In genomic region chr4:1172971-1173757, GRCh38 we compare ENCODE assay signal across 11 cellular contexts. TPM values are rescaled to one million over a fixed set of nuclear protein-coding genes. Genes with fewer than 3 reads are reported as not detected.
A peak's percentile ranks its signal among the peaks of the same experiment; 100 is the strongest.
DNase-seq lines count a peak whose midpoint lies in the region; ATAC-seq and TF ChIP-seq lines count a peak whose summit lies in the region.
"Had no signal": no experiment of that assay in that cellular context is flagged by ENCODE, and none has a peak within 500 bp of the region (broad histone marks: within the 10 kb centered on the region; RNA-seq: fewer than 3 reads in every experiment).

No MANE protein-coding gene starts in this region.

- POLR2A ChIA-PET in BJ (lab: Charles Lee) = no interaction called here

- H3K36me3 Mint-ChIP-seq in osteocyte (ENCODE audit: unreplicated experiment) = peaks cover 5% of the 10 kb centered on the region

- peaks cover 2% of the 10 kb centered on the region for H3K27me3 Mint-ChIP-seq in osteocyte (ENCODE audit: unreplicated experiment)

- no peaks in the 10 kb centered on the region for H3K9me3 Mint-ChIP-seq in osteocyte (ENCODE audit: unreplicated experiment)

- TF ChIP-seq CTCF in BJ (IDR thresholded peaks at IDR 0.05; ENCODE audit: insufficient read depth, low read depth, low read length) (no peak), osteocyte (IDR thresholded peaks at IDR 0.05) (no peak)

- H3K4me3 Mint-ChIP-seq in osteocyte (ENCODE audit: unreplicated experiment) = peak overlapping the region; percentile 55

- peaks cover 3% of the 10 kb centered on the region; the same call in 1 of the 2 replicates for H3K27me3 ChIP-seq in BJ (ENCODE audit: control insufficient read depth, insufficient read depth, low read length)

- CTCF ChIA-PET in BJ (lab: Yijun Ruan, JAX) = interaction anchor here (0.8 to 1.3 kb wide), 5 partner anchors 42 to 95 kb away, joined by 3 read pairs; no protein-coding TSS in a partner anchor

- H3K27ac Mint-ChIP-seq in osteocyte (ENCODE audit: unreplicated experiment) = peak overlapping the region; percentile 93

- no peak overlapping the region for H3K4me3 ChIP-seq in BJ (ENCODE audit: low read depth, low read length)

- DNase-seq in BJ (ENCODE audit: low read depth) (peak; percentile 73), RPMI7951 (ENCODE audit: low read depth) (peak; percentile 82), glomerular visceral epithelial cell (ENCODE audit: extremely low spot score) (peak; percentile 24), osteocyte (ENCODE audit: extremely low spot score, unreplicated experiment) (peak; percentile 83), NCI-H146 treated with DMSO at 0.1 percent for 48 hours (lab: John Stamatoyannopoulos, UW; ENCODE audit: unreplicated experiment) (no peak)
- DNase-seq in central memory CD4-positive, alpha-beta T cell = no peak
- DNase-seq: KG1, PC-3 had no signal

- H3K4me1 Mint-ChIP-seq in osteocyte (ENCODE audit: unreplicated experiment) = peaks cover 47% of the 10 kb centered on the region

- peaks cover 3% of the 10 kb centered on the region for H3K36me3 ChIP-seq in BJ (ENCODE audit: control insufficient read depth, insufficient read depth, low read length)

- no peak for ATAC-seq in GM21515 (IDR thresholded peaks at IDR 0.05; ENCODE audit: unreplicated experiment)
- no peak for ATAC-seq in HG03571 (IDR thresholded peaks at IDR 0.05; ENCODE audit: unreplicated experiment)
- ATAC-seq: PC-3 had no signal

RNA-seq across cellular contexts. Expression of gene SPON2, which starts 0.8 kb away (rescaled TPM):
- 8.8 and 11.6 TPM in 2 replicates for polyA plus RNA-seq in BJ (2011; rRNA removed)
- polyA minus RNA-seq in BJ (2011; rRNA and poly(A)+ RNA removed) = 3.0 and 4.2 TPM in 2 replicates
- 3.8 and 7.7 TPM in 2 replicates for total RNA-seq in RPMI7951 (2014; rRNA removed; shearing (Covaris generic))
- 149 and 168 TPM in 2 replicates for total RNA-seq in osteocyte

RNA-seq across cellular contexts. Expression of gene RNF212, which starts 59.8 kb away (rescaled TPM):
- polyA plus RNA-seq in BJ (2011; rRNA removed) = 2.9 TPM in 2 replicates
- polyA minus RNA-seq in BJ (2011; rRNA and poly(A)+ RNA removed) = 0.57 and 2.0 TPM in 2 replicates
- not detected in 2 replicates for total RNA-seq in RPMI7951 (2014; rRNA removed; shearing (Covaris generic))
- 3.5 and 3.8 TPM in 2 replicates for total RNA-seq in osteocyte
- total RNA-seq: Daoy, PC-3 had no signal

Comparison
In these comparisons a context has a peak if more than half of its experiments do, and no peak if none do; other contexts are left out.
1. DNase-seq: peak in BJ (single experiment), RPMI7951 (single experiment), glomerular visceral epithelial cell (single experiment) and osteocyte (single experiment); none in NCI-H146 treated with DMSO at 0.1 percent for 48 hours (single experiment) and central memory CD4-positive, alpha-beta T cell (single experiment).
2. RNA of gene SPON2, which starts 0.8 kb away (total RNA-seq): 149 to 168 TPM in osteocyte; 3.8 to 7.7 TPM in RPMI7951; every median in the first group is over 10 times any median in the second.